In the genomic region with DNA sequence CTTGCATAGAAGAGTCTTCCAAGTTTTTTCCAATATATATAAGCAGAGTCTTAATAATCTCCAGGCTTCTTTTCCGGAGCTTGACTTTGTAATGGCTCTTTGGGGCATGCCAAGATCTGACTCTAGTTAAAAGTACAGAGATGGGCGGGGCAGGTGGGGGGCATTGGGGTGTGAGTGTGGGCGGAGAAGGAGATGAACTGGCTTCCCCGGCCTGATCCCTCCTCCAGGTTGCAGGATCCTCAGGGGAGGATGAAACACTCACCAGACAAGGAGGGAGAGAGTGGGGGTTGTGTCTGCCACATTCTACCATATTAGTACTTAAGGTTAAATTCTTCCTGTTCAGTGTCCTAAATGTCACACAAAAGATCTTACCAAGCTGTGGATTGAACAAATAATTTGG, we compare ENCODE assay signal across 26 cellular contexts. TPM values are rescaled to one million over a fixed set of nuclear protein-coding genes. Genes with fewer than 3 reads are reported as not detected.
DNase-seq lines count a peak whose midpoint lies in the region; ATAC-seq, FAIRE-seq and TF ChIP-seq lines count a peak whose summit lies in the region.
"Had no signal": no experiment of that assay in that cellular context is flagged by ENCODE, and none has a peak within 500 bp of the region (broad histone marks: within the 10 kb centered on the region; RNA-seq: fewer than 3 reads in every experiment).

No MANE protein-coding gene starts in this region.

- H3K36me3 Mint-ChIP-seq in Caco-2 (ENCODE audit: insufficient read depth, unreplicated experiment) = peaks cover 13% of the 10 kb centered on the region
- H3K36me3 Mint-ChIP-seq in activated CD8-positive, alpha-beta T cell treated with anti-CD3 and anti-CD28 coated beads for 36 hours (ENCODE audit: low read depth) = no peaks in the 10 kb centered on the region
- H3K36me3 Mint-ChIP-seq: stimulated activated memory B cell treated with anti-CD40 and anti-IgM and Interleukin-4, amounts not matched to agents 10 μg/mL and 1 μg/mL and 100 μg/mL, for 72 hours had no signal

- H3K4me1 Mint-ChIP-seq in Caco-2 (ENCODE audit: low read depth, unreplicated experiment) = peaks cover 50% of the 10 kb centered on the region
- peaks cover 25% of the 10 kb centered on the region for H3K4me1 Mint-ChIP-seq in activated CD8-positive, alpha-beta T cell treated with anti-CD3 and anti-CD28 coated beads for 36 hours (ENCODE audit: low read depth)

- CTCF ChIA-PET in Caco-2 (lab: Charles Lee) = interaction anchor here (0.6 to 7.0 kb wide), 3 partner anchors 19 to 31 kb away, joined by 3 to 249 read pairs (median 8); no protein-coding TSS in a partner anchor
- CTCF ChIA-PET in activated CD8-positive, alpha-beta T cell treated with anti-CD3 and anti-CD28 coated beads for 36 hours (lab: Charles Lee) = interaction anchor here (1.0 to 11.3 kb wide), 9 partner anchors 15 to 215 kb away, joined by 3 to 321 read pairs (median 4); a partner anchor contains a TSS

- no peak for FAIRE-seq in bronchial epithelial cell (lab: Jason Lieb, UNC)

- peak in 1 of 2 experiments; percentile 57 for DNase-seq in Caco-2
- peak; percentile 72 for DNase-seq in NCI-H226
- peak; percentile 79 for DNase-seq in bronchial epithelial cell (ENCODE audit: low read depth)
- DNase-seq in left colon = peak; percentile 63 to 71
- no peak for DNase-seq in hippocampal formation (lab: John Stamatoyannopoulos, UW)
- no peak for DNase-seq in upper lobe of right lung
- no peak for DNase-seq in NCI-H128 (lab: John Stamatoyannopoulos, UW; ENCODE audit: unreplicated experiment)
- DNase-seq in activated CD8-positive, alpha-beta T cell treated with anti-CD3 and anti-CD28 coated beads for 36 hours = no peak
- DNase-seq: activated CD8-positive, alpha-beta T cell treated with anti-CD3 and anti-CD28 coated beads, Interleukin-2, amount 10 ng/mL, durations not matched to agents 7 days and 5 days; activated gamma-delta T cell treated with Interleukin-2 at 50 U/mL for 16 hours; activated T-cell treated with anti-CD3 and anti-CD28 coated beads, Interleukin-2, amount 50 U/mL, for 1 hour; brain microvascular endothelial cell; CD4-positive, alpha-beta T cell; cortex of kidney; GF-D8; KG1; NCI-H1048; NCI-H187 treated with DMSO at 0.1 percent for 48 hours; NCI-H2227 treated with DMSO at 0.1 percent for 48 hours; psoas muscle; RPMI8226; T1000 had no signal

- H3K9me3 Mint-ChIP-seq in Caco-2 (ENCODE audit: unreplicated experiment) = no peaks in the 10 kb centered on the region
- H3K9me3 Mint-ChIP-seq in activated CD8-positive, alpha-beta T cell treated with anti-CD3 and anti-CD28 coated beads for 36 hours = no peaks in the 10 kb centered on the region
- H3K9me3 Mint-ChIP-seq: CD4-positive, alpha-beta T cell; stimulated activated memory B cell treated with anti-CD40 and anti-IgM and Interleukin-4, amounts not matched to agents 10 μg/mL and 1 μg/mL and 100 μg/mL, for 72 hours had no signal

- no peak overlapping the region for H3K4me3 ChIP-seq in Caco-2 (ENCODE audit: low read depth, low read length)
- H3K4me3 ChIP-seq in bronchial epithelial cell (ENCODE audit: low read depth, low read length) = no peak overlapping the region
- H3K4me3 ChIP-seq in upper lobe of right lung = no peak overlapping the region
- H3K4me3 ChIP-seq: hepatocyte, psoas muscle, skin epidermis, suprapubic skin had no signal

- TF ChIP-seq CTCF in Caco-2 (IDR thresholded peaks at IDR 0.05; ENCODE audit: insufficient read depth in 1 of 2, low read depth in 1 of 2, low read length in 1 of 2, severe bottlenecking in 1 of 2, unreplicated experiment in 1 of 2) (no peak), bronchial epithelial cell (IDR thresholded peaks at IDR 0.05; ENCODE audit: insufficient read depth, low read length, severe bottlenecking) (no peak), upper lobe of right lung (IDR thresholded peaks at IDR 0.05) (no peak)
- no peak for TF ChIP-seq CTCF in activated CD8-positive, alpha-beta T cell treated with anti-CD3 and anti-CD28 coated beads for 36 hours (IDR thresholded peaks at IDR 0.05)

- POLR2A ChIA-PET in Caco-2 (lab: Charles Lee) = interaction anchor here (1.2 kb wide), 2 partner anchors 18 to 22 kb away, joined by 4 read pairs; no protein-coding TSS in a partner anchor
- POLR2A ChIA-PET in activated CD8-positive, alpha-beta T cell treated with anti-CD3 and anti-CD28 coated beads for 36 hours (lab: Charles Lee) = interaction anchor here (1.2 to 2.2 kb wide), 2 partner anchors 19 to 25 kb away, joined by 5 to 6 read pairs; no protein-coding TSS in a partner anchor

- BruUV-seq in Caco-2 (replicated peaks; lab: Mats Ljungman, UMichigan) = no TSS peak

- H3K27ac Mint-ChIP-seq in Caco-2 (ENCODE audit: unreplicated experiment) = peak overlapping the region; percentile 74
- H3K27ac Mint-ChIP-seq in activated CD8-positive, alpha-beta T cell treated with anti-CD3 and anti-CD28 coated beads for 36 hours = no peak overlapping the region
- H3K27ac Mint-ChIP-seq: activated CD8-positive, alpha-beta T cell treated with anti-CD3 and anti-CD28 coated beads, Interleukin-2, amount 10 ng/mL, durations not matched to agents 7 days and 5 days; CD4-positive, alpha-beta T cell; stimulated activated memory B cell treated with anti-CD40 and anti-IgM and Interleukin-4, amounts not matched to agents 10 μg/mL and 1 μg/mL and 100 μg/mL, for 72 hours had no signal

- H3K27me3 ChIP-seq in Caco-2 (replicated peaks; ENCODE audit: control insufficient read depth, insufficient read depth, low read length) (no peaks in the 10 kb centered on the region), bronchial epithelial cell (ENCODE audit: control insufficient read depth, insufficient read depth, low read length) (no peaks in the 10 kb centered on the region), upper lobe of right lung (no peaks in the 10 kb centered on the region)
- H3K27me3 ChIP-seq: brain microvascular endothelial cell, hepatocyte, suprapubic skin had no signal

- H3K4me1 ChIP-seq in Caco-2 (peaks cover 75% of the 10 kb centered on the region), upper lobe of right lung (peaks cover 20% of the 10 kb centered on the region)

- H3K9me3 ChIP-seq in Caco-2 (no peaks in the 10 kb centered on the region; the same call in 1 of the 2 replicates), upper lobe of right lung (no peaks in the 10 kb centered on the region)
- H3K9me3 ChIP-seq: psoas muscle, suprapubic skin had no signal

- H3K27me3 Mint-ChIP-seq in Caco-2 (ENCODE audit: insufficient read depth, unreplicated experiment) = no peaks in the 10 kb centered on the region
- H3K27me3 Mint-ChIP-seq in activated CD8-positive, alpha-beta T cell treated with anti-CD3 and anti-CD28 coated beads for 36 hours = peaks cover 4% of the 10 kb centered on the region
- H3K27me3 Mint-ChIP-seq: CD4-positive, alpha-beta T cell had no signal

- intact Hi-C loops in Caco-2 (cut with micrococcal nuclease; ENCODE audit: unreplicated experiment) = no loop called here
- intact Hi-C loops in left colon (cut with DNase I, micrococcal nuclease) = no loop called here
- intact Hi-C loops in upper lobe of right lung (cut with DNase I) = no loop called here
- intact Hi-C loops in activated CD8-positive, alpha-beta T cell treated with anti-CD3 and anti-CD28 coated beads for 36 hours (cut with micrococcal nuclease) = no loop called here

- H3K4me3 Mint-ChIP-seq in Caco-2 (ENCODE audit: unreplicated experiment) = no peak overlapping the region
- H3K4me3 Mint-ChIP-seq in activated CD8-positive, alpha-beta T cell treated with anti-CD3 and anti-CD28 coated beads for 36 hours = no peak overlapping the region
- H3K4me3 Mint-ChIP-seq: activated CD8-positive, alpha-beta T cell treated with anti-CD3 and anti-CD28 coated beads, Interleukin-2, amount 10 ng/mL, durations not matched to agents 7 days and 5 days; CD4-positive, alpha-beta T cell; stimulated activated memory B cell treated with anti-CD40 and anti-IgM and Interleukin-4, amounts not matched to agents 10 μg/mL and 1 μg/mL and 100 μg/mL, for 72 hours had no signal

- no peak overlapping the region for H3K27ac ChIP-seq in upper lobe of right lung
- H3K27ac ChIP-seq: brain microvascular endothelial cell, hepatocyte, psoas muscle, suprapubic skin had no signal

- ATAC-seq in left colon = peak; percentile 32
- no peak for ATAC-seq in upper lobe of right lung
- no peak for ATAC-seq in activated CD8-positive, alpha-beta T cell treated with anti-CD3 and anti-CD28 coated beads for 36 hours
- ATAC-seq: activated CD8-positive, alpha-beta T cell treated with anti-CD3 and anti-CD28 coated beads, Interleukin-2, amount 10 ng/mL, durations not matched to agents 7 days and 5 days; psoas muscle; stimulated activated memory B cell treated with anti-CD40 and anti-IgM and Interleukin-4, amounts not matched to agents 10 μg/mL and 1 μg/mL and 100 μg/mL, for 72 hours had no signal

- H3K36me3 ChIP-seq in Caco-2 (ENCODE audit: control insufficient read depth, insufficient read depth, low read length) (no peaks in the 10 kb centered on the region), bronchial epithelial cell (ENCODE audit: control insufficient read depth, insufficient read depth, low read length) (no peaks in the 10 kb centered on the region), upper lobe of right lung (no peaks in the 10 kb centered on the region)
- H3K36me3 ChIP-seq: brain microvascular endothelial cell, suprapubic skin had no signal

RNA-seq across cellular contexts. Expression of a gene that starts 23.0 kb away (rescaled TPM):
- 2,143 and 2,154 TPM in 2 replicates for total RNA-seq in Caco-2 (2022)
- total RNA-seq in bronchial epithelial cell = 120 and 212 TPM in 2 replicates
- total RNA-seq in left colon = 1,000 to 10,000 TPM; 1,029 to 1,322 TPM
- 643 TPM for total RNA-seq in upper lobe of right lung
- total RNA-seq in activated CD8-positive, alpha-beta T cell treated with anti-CD3 and anti-CD28 coated beads for 36 hours = 100 to 1,000 TPM; 208 to 220 TPM

Comparison
In these comparisons a context has a peak if more than half of its experiments do, and no peak if none do; other contexts are left out.
1. DNase-seq: peak in NCI-H226 (single experiment), bronchial epithelial cell (single experiment) and left colon (2 of 2); none in hippocampal formation (0 of 2), upper lobe of right lung (single experiment), NCI-H128 (single experiment) and activated CD8-positive, alpha-beta T cell treated with anti-CD3 and anti-CD28 coated beads for 36 hours (single experiment).